Comparison of ENCODE assay signal across 11 cellular contexts in the genomic region with DNA sequence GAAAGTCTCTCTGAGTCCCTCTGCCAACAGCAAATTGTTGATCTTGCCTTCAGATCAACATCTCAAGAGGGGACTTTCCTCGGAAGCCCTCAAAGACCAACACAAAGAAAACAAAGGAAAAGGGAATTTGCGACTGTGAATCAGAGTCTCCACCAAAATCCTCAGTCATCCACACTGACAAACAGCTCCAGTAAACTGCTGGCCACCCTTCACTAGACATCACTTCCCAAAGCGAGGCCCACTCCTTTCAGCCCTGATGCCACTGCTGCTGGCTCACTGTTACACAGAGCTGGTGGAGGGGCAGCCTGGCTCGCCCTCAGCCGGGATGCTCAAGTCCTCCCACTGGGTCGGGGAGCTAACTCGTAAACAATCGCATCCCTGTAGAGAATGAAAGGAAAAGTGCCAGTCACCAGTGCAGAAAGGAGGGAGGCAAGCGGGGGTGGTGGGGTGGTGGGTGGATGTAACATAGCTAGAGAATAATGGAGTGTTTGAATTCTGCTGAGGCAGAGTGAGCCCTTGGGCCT. TPM values are rescaled to one million over a fixed set of nuclear protein-coding genes. Genes with fewer than 3 reads are reported as not detected.
DNase-seq lines count a peak whose midpoint lies in the region; ATAC-seq and TF ChIP-seq lines count a peak whose summit lies in the region.
"Had no signal": no experiment of that assay in that cellular context is flagged by ENCODE, and none has a peak within 500 bp of the region (broad histone marks: within the 10 kb centered on the region; RNA-seq: fewer than 3 reads in every experiment).

No MANE protein-coding gene starts in this region.

- no peak for ATAC-seq in stimulated activated naive CD8-positive, alpha-beta T cell treated with anti-CD3 and anti-CD28 coated beads, Interleukin-15, amount 100 ng/mL, for 72 hours
- ATAC-seq in GM19395 (IDR thresholded peaks at IDR 0.05; ENCODE audit: unreplicated experiment): no peak

- DNase-seq in choroid plexus epithelial cell (ENCODE audit: low read depth) (peak; percentile 4), left kidney (ENCODE audit: low read depth, low spot score) (peak; percentile 51), COR-L47 (lab: John Stamatoyannopoulos, UW) (no peak), SW480 (ENCODE audit: low spot score) (no peak)
- DNase-seq in stimulated activated naive CD8-positive, alpha-beta T cell treated with anti-CD3 and anti-CD28 coated beads, Interleukin-15, amount 100 ng/mL, for 72 hours: no peak
- DNase-seq: NCI-H524 treated with DMSO at 0.1 percent for 48 hours, T-helper 1 cell had no signal

- no peak overlapping the region for H3K4me3 ChIP-seq in HUES6 (ENCODE audit: low read depth, low read length)
- H3K4me3 ChIP-seq in choroid plexus epithelial cell (ENCODE audit: low read depth, low read length): no peak overlapping the region
- H3K4me3 ChIP-seq in skeletal muscle tissue (ENCODE audit: low read length in 3 of 3): no peak overlapping the region
- H3K4me3 ChIP-seq: HAP-1 had no signal

- H3K9ac ChIP-seq in HUES6 (ENCODE audit: low read length) (peak overlapping the region; percentile 5), skeletal muscle tissue (ENCODE audit: low read depth in 1 of 3, low read length in 3 of 3) (peak overlapping the region in 1 of 3 donors; percentile 33)

- H3K4me1 Mint-ChIP-seq in stimulated activated naive CD8-positive, alpha-beta T cell treated with anti-CD3 and anti-CD28 coated beads, Interleukin-15, amount 100 ng/mL, for 72 hours: no peaks in the 10 kb centered on the region

- H3K27me3 Mint-ChIP-seq in stimulated activated naive CD8-positive, alpha-beta T cell treated with anti-CD3 and anti-CD28 coated beads, Interleukin-15, amount 100 ng/mL, for 72 hours: peaks cover 16% of the 10 kb centered on the region

- H3K27me3 ChIP-seq in HUES6 (ENCODE audit: control insufficient read depth, insufficient read depth, low read length) (no peaks in the 10 kb centered on the region), skeletal muscle tissue (ENCODE audit: control insufficient read depth in 3 of 3, insufficient read depth in 3 of 3, low read length in 3 of 3) (no peaks in the 10 kb centered on the region)

- H3K9me3 Mint-ChIP-seq in stimulated activated naive CD8-positive, alpha-beta T cell treated with anti-CD3 and anti-CD28 coated beads, Interleukin-15, amount 100 ng/mL, for 72 hours: no peaks in the 10 kb centered on the region

- peaks cover 53% of the 10 kb centered on the region for H3K4me1 ChIP-seq in HUES6 (ENCODE audit: control insufficient read depth, insufficient read depth, low read length)
- peaks cover 14 to 32% (median 21%) of the 10 kb centered on the region in 3 donors for H3K4me1 ChIP-seq in skeletal muscle tissue (ENCODE audit: control insufficient read depth in 3 of 3, insufficient read depth in 3 of 3, low read length in 3 of 3)

- no peak overlapping the region for H3K4me3 Mint-ChIP-seq in stimulated activated naive CD8-positive, alpha-beta T cell treated with anti-CD3 and anti-CD28 coated beads, Interleukin-15, amount 100 ng/mL, for 72 hours

- H3K27ac Mint-ChIP-seq in stimulated activated naive CD8-positive, alpha-beta T cell treated with anti-CD3 and anti-CD28 coated beads, Interleukin-15, amount 100 ng/mL, for 72 hours: no peak overlapping the region

- peaks cover 9% of the 10 kb centered on the region for H3K9me3 ChIP-seq in HUES6 (ENCODE audit: control insufficient read depth, insufficient read depth, low read depth, low read length)
- no peaks in the 10 kb centered on the region for H3K9me3 ChIP-seq in skeletal muscle tissue (ENCODE audit: control insufficient read depth in 3 of 3, low read length in 3 of 3)
- H3K9me3 ChIP-seq: HAP-1 had no signal

- H3K36me3 ChIP-seq in HUES6 (ENCODE audit: control insufficient read depth, insufficient read depth, low read length) (no peaks in the 10 kb centered on the region; the same call in 1 of the 2 replicates), skeletal muscle tissue (ENCODE audit: control insufficient read depth in 3 of 3, insufficient read depth in 3 of 3, low read length in 3 of 3) (no peaks in the 10 kb centered on the region)
- H3K36me3 ChIP-seq: HAP-1 had no signal

- H3K27ac ChIP-seq in HUES6 (ENCODE audit: low read depth, low read length): peak overlapping the region; percentile 1; the same call in 1 of the 2 replicates
- peak overlapping the region; percentile 37 for H3K27ac ChIP-seq in skeletal muscle tissue (ENCODE audit: low read depth, low read length)

- TF ChIP-seq CTCF in choroid plexus epithelial cell (conservative IDR thresholded peaks at IDR 0.05; ENCODE audit: low read depth, low read length): no peak

RNA-seq across cellular contexts. Expression of a gene that starts 1.3 kb away (rescaled TPM):
- 2.6 TPM for total RNA-seq in skeletal muscle tissue

Comparison
In these comparisons a context has a peak if more than half of its experiments do, and no peak if none do; other contexts are left out.
1. DNase-seq: peak in choroid plexus epithelial cell (single experiment) and left kidney (single experiment); none in COR-L47 (single experiment), stimulated activated naive CD8-positive, alpha-beta T cell treated with anti-CD3 and anti-CD28 coated beads, Interleukin-15, amount 100 ng/mL, for 72 hours (0 of 2) and SW480 (single experiment).